ENCODE assay signal across 8 cellular contexts in genomic region chr1:40979241-40980067, GRCh38. TPM values are rescaled to one million over a fixed set of nuclear protein-coding genes. Genes with fewer than 3 reads are reported as not detected.
A peak's percentile ranks its signal among the peaks of the same experiment; 100 is the strongest.
DNase-seq lines count a peak whose midpoint lies in the region; FAIRE-seq and TF ChIP-seq lines count a peak whose summit lies in the region.

TSS of gene CTPS1 (plus strand) at chr1:40979696. CDS start at chr1:40983291, 3,595 bp downstream.

- H3K79me1 ChIP-seq in neuronal stem cell (ENCODE audit: low read depth, low read length), result peaks cover 3% of the 10 kb centered on the region

- no peak within 1 kb of the TSS for H3K4ac ChIP-seq in neuronal stem cell (ENCODE audit: low read length)

- H3K27me3 Mint-ChIP-seq in HFFc6 (ENCODE audit: insufficient read depth), result no peaks in the 10 kb centered on the region

- DNase-seq in GM10248 (ENCODE audit: extremely low spot score) (peak; percentile 99), HFFc6 (peak; percentile 90), NAMALWA (ENCODE audit: low spot score) (peak; percentile 92), SK-MEL-5 (ENCODE audit: low read depth, low spot score) (peak; percentile 90), frontal cortex (ENCODE audit: low spot score in 2 of 2) (peak; percentile 99 to 100), neuronal stem cell (ENCODE audit: low spot score) (peak; percentile 93), substantia nigra (lab: John Stamatoyannopoulos, UW) (peak; percentile 64 to 100 (median 95))
- DNase-seq in activated naive CD4-positive, alpha-beta T cell treated with Interleukin-2 at 50 U/mL for 16 hours, result peak; percentile 96

- TF ChIP-seq CTCF in GM10248 (IDR thresholded peaks at IDR 0.05; ENCODE audit: control extremely low read depth, extremely low read depth, low read depth, missing control alignments), result peak; percentile 37
- peak; percentile 57 for TF ChIP-seq CTCF in HFFc6 (IDR thresholded peaks at IDR 0.05)

- peak within 1 kb of the TSS; percentile 38 for H2AK5ac ChIP-seq in neuronal stem cell (ENCODE audit: low read depth, low read length)

- H2BK5ac ChIP-seq in neuronal stem cell (ENCODE audit: low read length), result peak within 1 kb of the TSS; percentile 79

- peak within 1 kb of the TSS; percentile 96 for H3K4me3 Mint-ChIP-seq in HFFc6

- no peaks in the 10 kb centered on the region for H3K9me3 Mint-ChIP-seq in HFFc6

- in situ Hi-C loops in SK-MEL-5 (cut with HindIII; ENCODE audit: low pct_unique_long_range_greater_than_20kb, low sequenced_read_pairs), result no loop called here

- peak within 1 kb of the TSS; percentile 93 for H2AFZ ChIP-seq in neuronal stem cell (ENCODE audit: low read length)

- peak within 1 kb of the TSS; percentile 92 for H2BK120ac ChIP-seq in neuronal stem cell (ENCODE audit: low read depth, low read length)

- peak within 1 kb of the TSS; percentile 39 for H3K14ac ChIP-seq in neuronal stem cell (ENCODE audit: low read length)

- POLR2A ChIA-PET in GM10248 (lab: Yijun Ruan, JAX), result interaction anchor here (0.5 to 1.2 kb wide), 4 partner anchors 24 to 986 kb away, joined by 3 to 4 read pairs (median 4); no protein-coding TSS in a partner anchor

- H3K4me3 ChIP-seq in neuronal stem cell (ENCODE audit: low read length in 2 of 2), result peak within 1 kb of the TSS; percentile 60 to 91

- no peaks in the 10 kb centered on the region for H3K27me3 ChIP-seq in neuronal stem cell (ENCODE audit: control insufficient read depth in 3 of 3, insufficient read depth in 3 of 3, low read depth in 1 of 3, low read length in 3 of 3)

- peak within 1 kb of the TSS; percentile 97 for H3K27ac ChIP-seq in neuronal stem cell (replicated peaks; ENCODE audit: low read length)
- H3K27ac ChIP-seq in substantia nigra (ENCODE audit: low read depth, low read length, poor library complexity, severe bottlenecking), result peak within 1 kb of the TSS; percentile 92

- H3K18ac ChIP-seq in neuronal stem cell (ENCODE audit: low read length), result peak within 1 kb of the TSS; percentile 97

- H3K36me3 ChIP-seq in neuronal stem cell (replicated peaks in 1 of 2; ENCODE audit: control insufficient read depth in 2 of 2, insufficient read depth in 2 of 2, low read length in 2 of 2), result peaks cover 5 to 34% of the 10 kb centered on the region in 2 donors

- H3K36me3 Mint-ChIP-seq in HFFc6 (ENCODE audit: low read depth), result peaks cover 33% of the 10 kb centered on the region

- H3K4me1 ChIP-seq in neuronal stem cell (ENCODE audit: control insufficient read depth in 2 of 2, insufficient read depth in 1 of 2, low read depth in 1 of 2, low read length in 2 of 2), result peaks cover 6 to 12% of the 10 kb centered on the region in 2 donors

- peak within 1 kb of the TSS; percentile 63 for H2BK15ac ChIP-seq in neuronal stem cell (ENCODE audit: low read length)

- WGBS in neuronal stem cell (ENCODE audit: extremely low coverage in 2 of 2, insufficient read length in 2 of 2, insufficient replicate concordance in 1 of 2), 2 donors, result no CpG with 5 or more reads among the region's 96 CpGs

- CTCF ChIA-PET in GM10248 (lab: Yijun Ruan, JAX), result interaction anchor here (1.2 to 1.7 kb wide), 5 partner anchors 16 to 214 kb away, joined by 3 to 6 read pairs (median 4); no protein-coding TSS in a partner anchor

- peak within 1 kb of the TSS; percentile 95 for H3K27ac Mint-ChIP-seq in HFFc6

- H3K9ac ChIP-seq in neuronal stem cell (ENCODE audit: low read depth, low read length, poor library complexity), result peak within 1 kb of the TSS; percentile 95

- peaks cover 80% of the 10 kb centered on the region for H3K4me1 Mint-ChIP-seq in HFFc6 (ENCODE audit: low read depth)

- no peak within 1 kb of the TSS for H4K91ac ChIP-seq in neuronal stem cell (ENCODE audit: low read depth, low read length, poor library complexity)

- no peaks in the 10 kb centered on the region for H3K9me3 ChIP-seq in neuronal stem cell (replicated peaks in 1 of 2; ENCODE audit: control insufficient read depth in 2 of 2, insufficient read depth in 1 of 2, low read depth in 1 of 2, low read length in 2 of 2)

- H3K4me2 ChIP-seq in neuronal stem cell (ENCODE audit: insufficient read depth, low read length, poor library complexity, severe bottlenecking), result peak within 1 kb of the TSS; percentile 84

- no peak within 1 kb of the TSS for H4K8ac ChIP-seq in neuronal stem cell (ENCODE audit: low read depth, low read length)

- H2BK12ac ChIP-seq in neuronal stem cell (ENCODE audit: low read length), result no peak within 1 kb of the TSS

- no peak for FAIRE-seq in frontal cortex (lab: Jason Lieb, UNC)

- H3K23ac ChIP-seq in neuronal stem cell (ENCODE audit: low read depth, low read length, poor library complexity), result peak within 1 kb of the TSS; percentile 90

RNA-seq across cellular contexts. Expression of gene CTPS1, which starts in this region (rescaled TPM):
- total RNA-seq in HFFc6 (2021; fragmentation: NEBNext Ultra II Directional; extraction: Animal tissue kit (Norgen Biotek cat#: 25700)), result 100 to 1,000 TPM in 1 of 6 experiments, 10 to 100 TPM in 5; 89.3 to 125 (median 91.6) TPM
- total RNA-seq in SK-MEL-5 (2014; rRNA removed; shearing (Covaris generic)), result 19.2 and 23.0 TPM in 2 replicates
- polyA plus RNA-seq in SK-MEL-5 (2015; cell fraction: cytosol; rRNA removed), result 39.8 and 50.5 TPM in 2 replicates
- polyA plus RNA-seq in SK-MEL-5 (2015; cell fraction: nucleus; rRNA removed), result 118 TPM in 2 replicates
- total RNA-seq in frontal cortex, result 14.7 TPM
- polyA plus RNA-seq in neuronal stem cell (2013, experiment 1 of 2), result 53.2 TPM
- 53.4 TPM for polyA plus RNA-seq in neuronal stem cell (2013, experiment 2 of 2)

Comparison
In these comparisons a context has a peak if more than half of its experiments do, and no peak if none do; other contexts are left out.
1. Peak in every context shown above with its lines: DNase-seq, H3K4me3 ChIP-seq and H3K27ac ChIP-seq.